ENCODE assay signal across 11 cellular contexts in the genomic region with DNA sequence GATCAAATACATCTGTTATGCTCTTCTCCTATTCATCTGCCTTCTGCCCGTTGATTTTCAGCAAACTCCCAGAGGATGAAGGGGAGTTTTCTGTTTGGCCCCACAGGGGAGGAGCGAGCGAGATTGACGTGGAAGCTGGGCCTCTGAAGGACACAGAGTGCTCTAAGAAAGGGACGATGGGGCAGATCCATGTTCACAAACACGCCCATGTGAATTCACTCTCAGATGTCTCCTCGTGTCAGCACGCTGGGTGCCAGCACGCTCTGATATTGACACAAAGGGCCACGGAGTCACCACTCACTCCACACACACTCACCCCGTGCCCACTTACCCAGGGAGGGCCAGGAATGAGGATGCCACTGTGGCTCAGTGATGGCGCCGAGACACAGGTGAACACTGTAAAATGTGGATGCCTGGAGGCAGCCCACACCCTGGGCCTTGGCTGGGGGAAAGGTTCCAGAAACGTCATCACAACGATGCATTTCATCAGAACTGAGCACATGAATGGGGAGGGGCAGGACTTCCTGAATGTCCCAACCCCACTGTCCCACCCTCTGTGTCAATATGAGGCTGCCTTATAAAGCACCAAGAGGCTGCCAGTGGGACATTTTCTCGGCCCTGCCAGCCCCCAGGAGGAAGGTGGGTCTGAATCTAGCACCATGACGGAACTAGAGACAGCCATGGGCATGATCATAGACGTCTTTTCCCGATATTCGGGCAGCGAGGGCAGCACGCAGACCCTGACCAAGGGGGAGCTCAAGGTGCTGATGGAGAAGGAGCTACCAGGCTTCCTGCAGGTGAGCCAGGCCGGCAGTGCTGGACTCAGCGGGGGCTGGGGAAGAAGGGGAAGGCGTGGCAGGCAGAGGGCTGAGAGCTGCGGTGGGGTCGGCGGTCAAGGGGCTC. TPM values are rescaled to one million over a fixed set of nuclear protein-coding genes. Genes with fewer than 3 reads are reported as not detected.
DNase-seq lines count a peak whose midpoint lies in the region; ATAC-seq and TF ChIP-seq lines count a peak whose summit lies in the region.
"Had no signal": no experiment of that assay in that cellular context is flagged by ENCODE, and none has a peak within 500 bp of the region (broad histone marks: within the 10 kb centered on the region; RNA-seq: fewer than 3 reads in every experiment).

S100P (plus strand) TSS at position 605 of the 903 bp plus-strand sequence; CDS start at position 660, 55 bp downstream.

- H3K36me3 Mint-ChIP-seq in CD4-positive, alpha-beta T cell (ENCODE audit: low read depth), result peaks cover 4% of the 10 kb centered on the region
- H3K36me3 Mint-ChIP-seq in chondrocyte (ENCODE audit: low read depth), result no peaks in the 10 kb centered on the region
- peaks cover 5% of the 10 kb centered on the region for H3K36me3 Mint-ChIP-seq in nephron (ENCODE audit: low read depth)

- peak within 1 kb of the TSS; percentile 65 for H3K4me3 Mint-ChIP-seq in CD4-positive, alpha-beta T cell
- H3K4me3 Mint-ChIP-seq in chondrocyte (ENCODE audit: unreplicated experiment) (no peak within 1 kb of the TSS), nephron (peak within 1 kb of the TSS in 2 of 3 experiments; percentile 3 to 12)

- no peaks in the 10 kb centered on the region for H3K9me3 ChIP-seq in CD4-positive, alpha-beta T cell (ENCODE audit: control insufficient read depth, low read length)
- H3K9me3 ChIP-seq: pancreas had no signal

- DNase-seq in CD4-positive, alpha-beta T cell, result no peak
- peak; percentile 87 for DNase-seq in NB4 (ENCODE audit: low read depth)
- no peak for DNase-seq in chondrocyte (ENCODE audit: low spot score)
- DNase-seq in NCI-H1105 (lab: John Stamatoyannopoulos, UW), result no peak
- no peak for DNase-seq in stimulated activated CD4-positive, alpha-beta T cell treated with anti-CD3 and anti-CD28 coated beads, Interleukin-2, amount 100 ng/mL, for 24 hours
- DNase-seq: aorta had no signal

- H3K4me3 ChIP-seq in NB4 (ENCODE audit: low read depth, low read length), result peak within 1 kb of the TSS; percentile 48
- H3K4me3 ChIP-seq: pancreas had no signal

- no peak for ATAC-seq in CD4-positive, alpha-beta T cell (ENCODE audit: poor library complexity)
- no peak for ATAC-seq in HG02678 (IDR thresholded peaks at IDR 0.05; ENCODE audit: unreplicated experiment)
- ATAC-seq in HG03025 (IDR thresholded peaks at IDR 0.05; ENCODE audit: low FRiP score, unreplicated experiment), result no peak

- POLR2A ChIA-PET in CD4-positive, alpha-beta T cell (lab: Charles Lee), result interaction anchor here (0.8 to 4.9 kb wide), 7 partner anchors 13 to 53 kb away, joined by 3 to 167 read pairs (median 35); partner anchors contain the start of genes BLOC1S4, MRFAP1 and MRFAP1L1

- no peak for TF ChIP-seq CTCF in CD4-positive, alpha-beta T cell (IDR thresholded peaks at IDR 0.05)
- TF ChIP-seq CTCF in NB4 (IDR thresholded peaks at IDR 0.05; ENCODE audit: low read depth, low read length), result no peak
- no peak for TF ChIP-seq CTCF in chondrocyte (IDR thresholded peaks at IDR 0.05)
- no peak for TF ChIP-seq CTCF in nephron (IDR thresholded peaks at IDR 0.05; ENCODE audit: unreplicated experiment in 3 of 3)

- H3K27ac Mint-ChIP-seq in CD4-positive, alpha-beta T cell, result peak within 1 kb of the TSS; percentile 89
- peak within 1 kb of the TSS; percentile 58 for H3K27ac Mint-ChIP-seq in chondrocyte (ENCODE audit: unreplicated experiment)
- peak within 1 kb of the TSS; percentile 93 to 96 (median 95) for H3K27ac Mint-ChIP-seq in nephron

- H3K27me3 ChIP-seq in CD4-positive, alpha-beta T cell (ENCODE audit: control insufficient read depth, insufficient read depth, low read length), result no peaks in the 10 kb centered on the region
- H3K27me3 ChIP-seq: pancreas had no signal

- no peaks in the 10 kb centered on the region for H3K9me3 Mint-ChIP-seq in CD4-positive, alpha-beta T cell
- H3K9me3 Mint-ChIP-seq in chondrocyte (ENCODE audit: low read depth), result no peaks in the 10 kb centered on the region
- no peaks in the 10 kb centered on the region for H3K9me3 Mint-ChIP-seq in nephron

- peaks cover 86% of the 10 kb centered on the region for H3K4me1 Mint-ChIP-seq in CD4-positive, alpha-beta T cell (ENCODE audit: low read depth)
- H3K4me1 Mint-ChIP-seq in chondrocyte (ENCODE audit: low read depth) (peaks cover 32% of the 10 kb centered on the region), nephron (peaks cover 29% of the 10 kb centered on the region)

- peak within 1 kb of the TSS; percentile 75 for H3K27ac ChIP-seq in CD4-positive, alpha-beta T cell (ENCODE audit: low read depth, low read length)

- intact Hi-C loops in CD4-positive, alpha-beta T cell (cut with DNase I, micrococcal nuclease), result no loop called here

- H3K27me3 Mint-ChIP-seq in CD4-positive, alpha-beta T cell, result no peaks in the 10 kb centered on the region
- H3K27me3 Mint-ChIP-seq in chondrocyte (ENCODE audit: low read depth) (no peaks in the 10 kb centered on the region), nephron (ENCODE audit: low read depth) (no peaks in the 10 kb centered on the region)

- TF ChIP-seq POLR2A in NB4 (IDR thresholded peaks at IDR 0.05; ENCODE audit: extremely low read depth, insufficient read length), result peak; percentile 70

- CTCF ChIA-PET in CD4-positive, alpha-beta T cell (lab: Charles Lee), result interaction anchor here (1.2 kb wide), 1 partner anchor 18 kb away, joined by 9 read pairs; no protein-coding TSS in a partner anchor

RNA-seq across cellular contexts. Expression of gene S100P, which starts in this region (rescaled TPM):
- 1 to 10 TPM in 1 of 2 experiments, under 1 TPM in 1; 0.58 to 2.8 TPM for total RNA-seq in CD4-positive, alpha-beta T cell
- 0.95 to 1.1 TPM in 2 of 3 replicates, not detected in the other for total RNA-seq in chondrocyte
- total RNA-seq: glomerular endothelial cell had no signal
